ENCODE assay signal across 9 cellular contexts in the genomic region with DNA sequence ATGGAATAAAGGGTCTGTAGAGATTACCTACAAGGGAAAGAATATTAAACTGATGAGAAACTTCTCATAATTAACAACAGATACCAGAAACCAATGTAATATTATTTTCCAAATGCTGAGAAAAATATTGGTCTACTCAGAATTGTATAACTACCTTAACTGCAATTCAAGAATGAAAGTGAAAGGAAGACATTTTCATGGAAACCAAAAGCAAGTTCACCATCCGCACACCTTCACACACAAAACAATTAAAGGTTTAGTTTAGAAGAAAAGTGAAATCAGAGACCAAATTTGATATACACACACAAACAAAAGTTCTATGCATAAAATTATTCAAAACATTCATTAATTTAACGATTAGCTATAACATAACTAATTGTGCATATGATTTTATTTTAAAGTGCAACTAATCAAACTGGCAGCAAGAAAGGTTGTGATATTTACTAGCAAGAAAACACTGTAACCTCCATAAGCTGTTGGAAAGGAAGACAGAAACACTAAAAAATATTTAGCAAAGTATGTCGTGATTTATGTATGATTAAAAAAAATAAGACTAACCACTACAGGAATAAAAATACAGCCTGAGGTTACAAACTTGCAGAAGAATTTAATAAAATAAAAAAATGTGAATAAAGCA.
DNase-seq lines count a peak whose midpoint lies in the region; ATAC-seq and TF ChIP-seq lines count a peak whose summit lies in the region.
"Had no signal": no experiment of that assay in that cellular context is flagged by ENCODE, and none has a peak within 500 bp of the region (broad histone marks: within the 10 kb centered on the region; RNA-seq: fewer than 3 reads in every experiment).

No MANE protein-coding gene starts in this region.

- no peaks in the 10 kb centered on the region for H3K4me1 ChIP-seq in breast epithelium

- H3K36me3 ChIP-seq in breast epithelium, result no peaks in the 10 kb centered on the region

- H3K36me3 Mint-ChIP-seq in MCF 10A (ENCODE audit: insufficient read depth, unreplicated experiment), result no peaks in the 10 kb centered on the region
- no peaks in the 10 kb centered on the region for H3K36me3 Mint-ChIP-seq in naive B cell

- no peaks in the 10 kb centered on the region for H3K9me3 Mint-ChIP-seq in MCF 10A (ENCODE audit: unreplicated experiment)
- H3K9me3 Mint-ChIP-seq in naive B cell, result no peaks in the 10 kb centered on the region

- H3K9me3 ChIP-seq in breast epithelium, result no peaks in the 10 kb centered on the region

- POLR2A ChIA-PET in MCF 10A (lab: Yijun Ruan, JAX), result no interaction called here

- H3K27me3 Mint-ChIP-seq in MCF 10A (ENCODE audit: insufficient read depth, unreplicated experiment) (peaks cover 71% of the 10 kb centered on the region), naive B cell (no peaks in the 10 kb centered on the region)

- BruUV-seq in MCF 10A (replicated peaks; lab: Mats Ljungman, UMichigan), result no TSS peak

- no peaks in the 10 kb centered on the region for H3K4me1 Mint-ChIP-seq in MCF 10A (ENCODE audit: insufficient read depth, unreplicated experiment)
- peaks cover 0 to 7% (median 5%) of the 10 kb centered on the region in 3 donors for H3K4me1 Mint-ChIP-seq in naive B cell

- H3K27me3 ChIP-seq in breast epithelium, result no peaks in the 10 kb centered on the region

- no peak overlapping the region for H3K27ac ChIP-seq in breast epithelium

- TF ChIP-seq CTCF in MCF 10A (IDR thresholded peaks at IDR 0.05; ENCODE audit: unreplicated experiment), result no peak
- no peak for TF ChIP-seq CTCF in breast epithelium (IDR thresholded peaks at IDR 0.05)

- DNase-seq in MCF 10A (ENCODE audit: unreplicated experiment) (no peak), breast epithelium (ENCODE audit: low spot score in 2 of 2) (no peak), NCI-H2029 treated with DMSO at 0.1 percent for 48 hours (lab: John Stamatoyannopoulos, UW) (peak; percentile 42), naive B cell (no peak), NCI-H1105 (lab: John Stamatoyannopoulos, UW) (no peak)
- DNase-seq: C1 segment of cervical spinal cord had no signal

- intact Hi-C loops in MCF 10A (cut with micrococcal nuclease) (loop anchor here (10.0 kb wide), 1 partner anchor 917 kb away; no protein-coding TSS in a partner anchor), breast epithelium (cut with DNase I; ENCODE audit: low total_unique reads) (no loop called here)

- H3K4me3 ChIP-seq in breast epithelium, result peak overlapping the region in 1 of 3 donors; percentile 46

- CTCF ChIA-PET in MCF 10A (lab: Yijun Ruan, JAX), result no interaction called here

- TF ChIP-seq POLR2A in breast epithelium (IDR thresholded peaks at IDR 0.05), result no peak

- H3K27ac Mint-ChIP-seq in MCF 10A (ENCODE audit: low read depth, unreplicated experiment) (no peak overlapping the region), naive B cell (no peak overlapping the region)

- peak; percentile 85 for ATAC-seq in GM21576 (IDR thresholded peaks at IDR 0.05; ENCODE audit: unreplicated experiment)
- no peak for ATAC-seq in naive B cell (ENCODE audit: low read depth in 2 of 2)
- no peak for ATAC-seq in HG02852 (IDR thresholded peaks at IDR 0.05; ENCODE audit: unreplicated experiment)
- no peak for ATAC-seq in HG03175 (IDR thresholded peaks at IDR 0.05; ENCODE audit: unreplicated experiment)

- H3K4me3 Mint-ChIP-seq in MCF 10A (ENCODE audit: unreplicated experiment), result peak overlapping the region; percentile 24
- peak overlapping the region in 5 of 8 donors; percentile 11 to 60 (median 40) for H3K4me3 Mint-ChIP-seq in naive B cell
